ENCODE assay signal across 8 cellular contexts in the genomic region with DNA sequence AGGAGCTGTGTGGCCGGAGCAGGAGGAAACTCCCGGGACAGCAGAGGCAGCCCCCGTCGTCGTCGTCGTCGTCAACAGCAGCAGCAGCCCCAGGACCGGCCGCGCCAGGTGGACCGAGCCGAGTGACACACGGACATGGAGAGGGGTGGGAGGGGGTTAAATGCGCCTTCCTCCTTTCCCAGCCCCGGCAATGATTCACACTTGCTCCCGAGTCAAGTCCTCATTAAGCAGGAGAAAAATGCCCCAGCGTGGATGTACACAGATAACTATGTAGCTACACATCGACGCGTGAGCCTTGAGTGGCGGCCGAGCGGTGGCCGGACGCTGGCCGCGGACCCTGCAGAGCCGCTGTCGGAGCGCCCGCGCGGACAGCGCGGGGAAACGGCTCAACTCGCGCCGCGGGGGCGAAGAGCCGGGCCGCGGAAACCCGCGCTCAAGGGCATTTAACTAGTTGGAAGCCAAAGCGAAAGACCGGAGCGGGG. TPM values are rescaled to one million over a fixed set of nuclear protein-coding genes. Genes with fewer than 3 reads are reported as not detected.
A peak's percentile ranks its signal among the peaks of the same experiment; 100 is the strongest.
DNase-seq lines count a peak whose midpoint lies in the region; ATAC-seq and TF ChIP-seq lines count a peak whose summit lies in the region.

No MANE protein-coding gene starts in this region.

- 1% methylated on average over 33 to 47 of the region's 50 CpGs for WGBS in tibial nerve, 2 donors

- TF ChIP-seq POLR2A in tibial nerve (IDR thresholded peaks at IDR 0.05) = no peak

- no peaks in the 10 kb centered on the region for H3K9me3 ChIP-seq in tibial nerve

- peaks cover 15% of the 10 kb centered on the region for H3K4me1 ChIP-seq in foreskin keratinocyte
- peaks cover 0 to 42% (median 9%) of the 10 kb centered on the region in 4 donors for H3K4me1 ChIP-seq in tibial nerve

- H3K27ac Mint-ChIP-seq in nephron = peak overlapping the region; percentile 85 to 100 (median 95)

- H3K27me3 ChIP-seq in foreskin keratinocyte (no peaks in the 10 kb centered on the region), tibial nerve (no peaks in the 10 kb centered on the region)

- H3K4me3 Mint-ChIP-seq in nephron = peak overlapping the region; percentile 95 to 96 (median 95)

- peak overlapping the region; percentile 62 to 95 (median 64) for H3K4me3 ChIP-seq in tibial nerve

- peak overlapping the region; percentile 95 for H3K27ac ChIP-seq in foreskin keratinocyte
- peak overlapping the region; percentile 98 to 100 (median 98) for H3K27ac ChIP-seq in tibial nerve

- DNase-seq in A172 (ENCODE audit: low spot score) (peak; percentile 34), GM13977 (ENCODE audit: low spot score) (peak; percentile 41), NCI-H69 (lab: John Stamatoyannopoulos, UW) (peak; percentile 72), activated gamma-delta T cell (lab: John Stamatoyannopoulos, UW) (peak; percentile 18), foreskin keratinocyte (peak; percentile 38 to 64), tibial nerve (ENCODE audit: low spot score in 2 of 2) (peak in 1 of 2 donors; percentile 49)

- no peak for TF ChIP-seq CTCF in GM13977 (IDR thresholded peaks at IDR 0.05; ENCODE audit: extremely low read depth, insufficient read depth, missing control alignments)
- no peak for TF ChIP-seq CTCF in foreskin keratinocyte (conservative IDR thresholded peaks at IDR 0.05)
- TF ChIP-seq CTCF in nephron (IDR thresholded peaks at IDR 0.05; ENCODE audit: unreplicated experiment in 3 of 3) = no peak
- TF ChIP-seq CTCF in tibial nerve (IDR thresholded peaks at IDR 0.05) = no peak

- in situ Hi-C loops in GM13977 (cut with MboI; ENCODE audit: low pct_unique_long_range_greater_than_20kb, low sequenced_read_pairs, unreplicated experiment) = no loop called here

- TF ChIP-seq EP300 in tibial nerve (IDR thresholded peaks at IDR 0.05) = no peak

- no peaks in the 10 kb centered on the region for H3K9me3 Mint-ChIP-seq in nephron

- no peaks in the 10 kb centered on the region for H3K36me3 Mint-ChIP-seq in nephron (ENCODE audit: low read depth)

- H3K4me1 Mint-ChIP-seq in nephron = peaks cover 28% of the 10 kb centered on the region

- ATAC-seq in HG02852 (IDR thresholded peaks at IDR 0.05; ENCODE audit: unreplicated experiment) (peak; percentile 33), foreskin keratinocyte (peak; percentile 58)

- peaks cover under 1% of the 10 kb centered on the region for H3K27me3 Mint-ChIP-seq in nephron (ENCODE audit: low read depth)

- no peaks in the 10 kb centered on the region for H3K36me3 ChIP-seq in tibial nerve

RNA-seq across cellular contexts. Expression of a gene that starts 0.6 kb away (rescaled TPM):
- 8.7 and 9.7 TPM in 2 replicates for total RNA-seq in A172 (2014; rRNA removed; shearing (Covaris generic))
- total RNA-seq in foreskin keratinocyte (7.3 and 9.5 TPM in 2 replicates), tibial nerve (10 to 100 TPM; 23.4 to 35.0 (median 33.3) TPM)
- 3.0 and 3.2 TPM in 2 replicates for polyA plus RNA-seq in foreskin keratinocyte
